Comparison of ENCODE assay signal across 19 cellular contexts in the genomic region with DNA sequence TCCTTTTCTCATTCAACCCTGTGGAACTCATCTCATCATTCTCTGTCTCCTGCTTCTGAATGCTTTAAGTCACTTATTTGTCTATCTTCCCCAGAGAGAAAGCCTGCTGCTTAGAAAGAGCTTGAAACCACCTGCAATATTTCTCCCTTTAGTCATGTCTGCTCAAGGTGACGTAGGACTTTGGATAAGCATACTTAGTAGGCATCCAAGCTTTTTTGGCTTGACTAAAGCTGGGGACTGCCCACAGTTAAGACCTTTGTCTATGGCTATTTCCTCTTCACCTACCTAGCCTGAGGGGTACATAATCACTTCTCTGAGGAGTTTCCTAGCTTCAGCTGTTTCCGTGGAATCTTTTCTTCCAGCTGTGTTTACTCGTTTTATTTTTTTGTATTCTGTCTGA.
"Had no signal": no experiment of that assay in that cellular context is flagged by ENCODE, and none has a peak within 500 bp of the region (broad histone marks: within the 10 kb centered on the region; RNA-seq: fewer than 3 reads in every experiment).

No MANE protein-coding gene starts in this region.

- H3K27ac ChIP-seq: left lung, ovary, right lobe of liver, stomach had no signal

- H3K4me3 ChIP-seq: left lung, mucosa of descending colon, ovary, right lobe of liver, stomach had no signal

- H3K9me3 ChIP-seq: mucosa of descending colon, ovary, right lobe of liver had no signal

- DNase-seq: activated CD4-positive, alpha-beta memory T cell treated with anti-CD3 and anti-CD28 coated beads, Interleukin-2, amount 10 ng/mL, durations not matched to agents 7 days and 5 days; activated CD4-positive, alpha-beta T cell treated with anti-CD3 and anti-CD28 coated beads for 48 hours; activated CD4-positive, CD25-positive, alpha-beta regulatory T cell; activated CD8-positive, alpha-beta memory T cell treated with anti-CD3 and anti-CD28 coated beads, Interleukin-2, amount 10 ng/mL, durations not matched to agents 7 days and 5 days; activated naive CD4-positive, alpha-beta T cell; activated naive CD8-positive, alpha-beta T cell treated with anti-CD3 and anti-CD28 coated beads for 36 hours; amniotic stem cell; dermis blood vessel endothelial cell; effector memory CD4-positive, alpha-beta T cell; hypothalamus; left lung; mucosa of descending colon; naive B cell; ovary; right lobe of liver; small intestine; stimulated activated CD4-positive, alpha-beta T cell treated with anti-CD3 and anti-CD28 coated beads, Interleukin-4, amount 100 ng/mL, for 24 hours; stomach had no signal

- ATAC-seq: activated CD8-positive, alpha-beta memory T cell treated with anti-CD3 and anti-CD28 coated beads, Interleukin-2, amount 10 ng/mL, durations not matched to agents 7 days and 5 days; left lung; mucosa of descending colon; right lobe of liver; stimulated activated effector memory CD8-positive, alpha-beta T cell treated with anti-CD3 and anti-CD28 coated beads, Interleukin-12 subunit alpha, Interleukin-12 subunit beta, amount 100 ng/mL, for 72 hours had no signal

- H3K27me3 ChIP-seq: left lung, ovary, right lobe of liver, stomach had no signal

- H3K4me1 ChIP-seq: left lung, right lobe of liver, stomach had no signal

- H3K36me3 ChIP-seq: left lung, ovary, right lobe of liver, stomach had no signal
